In genomic region chr5:175678074-175678473, GRCh38 we compare ENCODE assay signal across 13 cellular contexts.
"Had no signal": no experiment of that assay in that cellular context is flagged by ENCODE, and none has a peak within 500 bp of the region (broad histone marks: within the 10 kb centered on the region; RNA-seq: fewer than 3 reads in every experiment).

No MANE protein-coding gene starts in this region.

- H3K36me3 ChIP-seq: breast epithelium, esophagus squamous epithelium, ovary, thyroid gland had no signal

- ATAC-seq: left lobe of liver had no signal

- H3K4me3 ChIP-seq: breast epithelium, esophagus squamous epithelium, ovary, thyroid gland had no signal

- DNase-seq: activated CD4-positive, alpha-beta memory T cell treated with anti-CD3 and anti-CD28 coated beads for 36 hours; activated CD4-positive, CD25-positive, alpha-beta regulatory T cell treated with anti-CD3 and anti-CD28 coated beads, Interleukin-2, amount 50 U/mL, for 72 hours; activated naive CD4-positive, alpha-beta T cell treated with anti-CD3 and anti-CD28 coated beads, Interleukin-2, amount 50 U/mL, for 16 hours; aorta; esophagus squamous epithelium; foreskin fibroblast; ovary; stimulated activated CD4-positive, alpha-beta T cell treated with anti-CD3 and anti-CD28 coated beads, Interleukin-15, amount 100 ng/mL, for 24 hours; stimulated activated CD4-positive, alpha-beta T cell treated with anti-CD3 and anti-CD28 coated beads, Interleukin-4, amount 100 ng/mL, for 24 hours; SW 1271; thyroid gland had no signal

- H3K4me1 ChIP-seq: breast epithelium, esophagus squamous epithelium, thyroid gland had no signal

- H3K27ac ChIP-seq: breast epithelium, esophagus squamous epithelium, ovary, thyroid gland had no signal

- H3K9me3 ChIP-seq: breast epithelium, esophagus squamous epithelium, ovary, thyroid gland had no signal

- H3K27me3 ChIP-seq: ovary, thyroid gland had no signal
